ENCODE assay signal across 9 cellular contexts in genomic region chr15:33234019-33234418, GRCh38. TPM values are rescaled to one million over a fixed set of nuclear protein-coding genes. Genes with fewer than 3 reads are reported as not detected.
DNase-seq lines count a peak whose midpoint lies in the region; ATAC-seq and TF ChIP-seq lines count a peak whose summit lies in the region.
"Had no signal": no experiment of that assay in that cellular context is flagged by ENCODE, and none has a peak within 500 bp of the region (broad histone marks: within the 10 kb centered on the region; RNA-seq: fewer than 3 reads in every experiment).

No MANE protein-coding gene starts in this region.

- H3K27me3 Mint-ChIP-seq in WTC11 (ENCODE audit: low read depth), result no peaks in the 10 kb centered on the region

- in situ Hi-C loops in KBM-7 (cut with MboI; ENCODE audit: low pct_unique_long_range_greater_than_20kb, low sequenced_read_pairs), result no loop called here

- CTCF ChIA-PET in WTC11 (lab: Charles Lee), result interaction anchor here (1.5 to 3.0 kb wide), 2 partner anchors 58 to 467 kb away, joined by 3 to 15 read pairs; no protein-coding TSS in a partner anchor

- H3K9me3 Mint-ChIP-seq in WTC11, result no peaks in the 10 kb centered on the region

- H3K27ac Mint-ChIP-seq in WTC11, result no peak overlapping the region

- DNase-seq in EL (peak; percentile 48), KBM-7 (peak; percentile 26), WTC11 (ENCODE audit: low spot score) (no peak), left lobe of liver (ENCODE audit: low spot score) (no peak), C1 segment of cervical spinal cord (lab: John Stamatoyannopoulos, UW) (no peak), D341Med (ENCODE audit: low spot score) (no peak), cerebellar nuclear complex (lab: John Stamatoyannopoulos, UW) (no peak)
- no peak for DNase-seq in stimulated activated CD4-positive, alpha-beta T cell treated with anti-CD3 and anti-CD28 coated beads, Interleukin-1b, Interleukin-23, amount 100 ng/mL, for 48 hours

- H3K4me1 Mint-ChIP-seq in WTC11, result peaks cover 12% of the 10 kb centered on the region

- no peak overlapping the region for H3K4me3 Mint-ChIP-seq in WTC11

- ATAC-seq in WTC11 (peak; percentile 55), left lobe of liver (peak; percentile 68)
- ATAC-seq: mucosa of descending colon had no signal

- H3K36me3 Mint-ChIP-seq in WTC11, result no peaks in the 10 kb centered on the region

- peak; percentile 39; the same call in 1 of the 2 replicates for TF ChIP-seq CTCF in WTC11 (IDR thresholded peaks at IDR 0.05)

- POLR2A ChIA-PET in WTC11 (lab: Charles Lee), result no interaction called here

TF ChIP-seq in WTC11, 78 proteins besides CTCF, POLR2A, EP300 and RAD21:
- TF ChIP-seq ZNF396 (CRISPR knock-in tag; IDR thresholded peaks at IDR 0.05; ENCODE audit: borderline replicate concordance) (no peak), ZSCAN18 (CRISPR knock-in tag; IDR thresholded peaks at IDR 0.05) (no peak), PRRX2 (CRISPR knock-in tag; IDR thresholded peaks at IDR 0.05) (no peak), NFATC4 (CRISPR knock-in tag; IDR thresholded peaks at IDR 0.05) (no peak), ZNF671 (CRISPR knock-in tag; IDR thresholded peaks at IDR 0.05) (no peak), ZNF423 (CRISPR knock-in tag; IDR thresholded peaks at IDR 0.05) (no peak), RELA (CRISPR knock-in tag; IDR thresholded peaks at IDR 0.05; ENCODE audit: borderline replicate concordance) (no peak), ATF2 (CRISPR knock-in tag; IDR thresholded peaks at IDR 0.05; ENCODE audit: borderline replicate concordance, low read depth) (no peak), GABPB1 (CRISPR knock-in tag; IDR thresholded peaks at IDR 0.05) (no peak), CDX4 (CRISPR knock-in tag; IDR thresholded peaks at IDR 0.05; ENCODE audit: borderline replicate concordance) (no peak), FOXJ3 (CRISPR knock-in tag; IDR thresholded peaks at IDR 0.05; ENCODE audit: borderline replicate concordance) (no peak)

RNA-seq across cellular contexts. Expression of gene FMN1, which starts 39.5 kb away (rescaled TPM):
- total RNA-seq in WTC11 (2021), result 3.6 to 4.5 TPM (median 4.1 TPM) in 3 replicates
- 1.2 TPM for total RNA-seq in left lobe of liver

Comparison
In these comparisons a context has a peak if more than half of its experiments do, and no peak if none do; other contexts are left out.
1. DNase-seq: peak in EL (single experiment) and KBM-7 (single experiment); none in WTC11 (single experiment), left lobe of liver (single experiment), stimulated activated CD4-positive, alpha-beta T cell treated with anti-CD3 and anti-CD28 coated beads, Interleukin-1b, Interleukin-23, amount 100 ng/mL, for 48 hours (single experiment), C1 segment of cervical spinal cord (0 of 14), D341Med (single experiment) and cerebellar nuclear complex (0 of 2).